In genomic region chr6:30683137-30683979, GRCh38 we compare ENCODE assay signal across 8 cellular contexts. TPM values are rescaled to one million over a fixed set of nuclear protein-coding genes. Genes with fewer than 3 reads are reported as not detected.
DNase-seq lines count a peak whose midpoint lies in the region; ATAC-seq and TF ChIP-seq lines count a peak whose summit lies in the region.

No MANE protein-coding gene starts in this region.

- H2AFZ ChIP-seq in mesenchymal stem cell (ENCODE audit: low read depth, low read length): no peak overlapping the region

- no peaks in the 10 kb centered on the region for H3K27me3 ChIP-seq in cardiac muscle cell
- no peaks in the 10 kb centered on the region for H3K27me3 ChIP-seq in body of pancreas
- no peaks in the 10 kb centered on the region for H3K27me3 ChIP-seq in mesenchymal stem cell (ENCODE audit: control insufficient read depth in 1 of 2, insufficient read depth in 1 of 2, low read length in 2 of 2)
- H3K27me3 ChIP-seq in upper lobe of right lung: no peaks in the 10 kb centered on the region

- H2BK120ac ChIP-seq in mesenchymal stem cell (ENCODE audit: low read depth, low read length): peak overlapping the region; percentile 27

- H3K36me3 ChIP-seq in cardiac muscle cell: peaks cover 5% of the 10 kb centered on the region
- no peaks in the 10 kb centered on the region for H3K36me3 ChIP-seq in body of pancreas (replicated peaks in 1 of 2; ENCODE audit: insufficient read depth in 1 of 2, low read depth in 2 of 2)
- H3K36me3 ChIP-seq in mesenchymal stem cell (ENCODE audit: control insufficient read depth in 1 of 2, insufficient read depth in 2 of 2, low read depth in 1 of 2, low read length in 2 of 2): peaks cover 33 to 37% of the 10 kb centered on the region in 2 experiments
- H3K36me3 ChIP-seq in upper lobe of right lung: peaks cover 20% of the 10 kb centered on the region

- H3K9me3 ChIP-seq in cardiac muscle cell (ENCODE audit: low read depth) (no peaks in the 10 kb centered on the region), body of pancreas (no peaks in the 10 kb centered on the region), mesenchymal stem cell (ENCODE audit: control insufficient read depth, low read length) (no peaks in the 10 kb centered on the region), upper lobe of right lung (no peaks in the 10 kb centered on the region)

- peak overlapping the region in 1 of 2 experiments; percentile 15 for H3K23ac ChIP-seq in mesenchymal stem cell (ENCODE audit: low read length in 2 of 2)

- peak overlapping the region; percentile 95 for H3K9ac ChIP-seq in mesenchymal stem cell (ENCODE audit: low read length)

- H3K18ac ChIP-seq in mesenchymal stem cell (ENCODE audit: low read depth in 1 of 2, low read length in 2 of 2): peak overlapping the region; percentile 4 to 84

- H3K4me3 ChIP-seq in cardiac muscle cell (peak overlapping the region; percentile 2), body of pancreas (peak overlapping the region in 1 of 2 donors; percentile 17), mesenchymal stem cell (ENCODE audit: insufficient read depth in 1 of 2, low read depth in 1 of 2, low read length in 2 of 2) (peak overlapping the region; percentile 70 to 93), upper lobe of right lung (peak overlapping the region; percentile 78)

- peak overlapping the region in 1 of 2 experiments; percentile 56 for H2BK12ac ChIP-seq in mesenchymal stem cell (ENCODE audit: low read length in 2 of 2)

- intact Hi-C loops in left ventricle myocardium superior (cut with micrococcal nuclease): no loop called here
- intact Hi-C loops in body of pancreas (cut with DNase I): loop anchor here (5.0 kb wide), 1 partner anchor 44 kb away; no protein-coding TSS in a partner anchor
- intact Hi-C loops in upper lobe of right lung (cut with DNase I): loop anchor here (5.0 kb wide), 1 partner anchor 209 kb away; no protein-coding TSS in a partner anchor

- peak overlapping the region; percentile 90 for H2BK5ac ChIP-seq in mesenchymal stem cell (ENCODE audit: low read depth, low read length, poor library complexity, severe bottlenecking)

- DNase-seq in cardiac muscle cell (ENCODE audit: low read depth in 1 of 2, low spot score in 1 of 2) (no peak), left ventricle myocardium superior (no peak), body of pancreas (no peak), mesenchymal stem cell (peak; percentile 38), upper lobe of right lung (no peak), DMS114 treated with DMSO at 0.1 percent for 48 hours (lab: John Stamatoyannopoulos, UW; ENCODE audit: unreplicated experiment) (no peak), GOT3 (lab: John Stamatoyannopoulos, UW) (no peak)

- H3K4me1 ChIP-seq in cardiac muscle cell (ENCODE audit: low read depth) (peaks cover 52% of the 10 kb centered on the region), body of pancreas (peaks cover 68% of the 10 kb centered on the region), mesenchymal stem cell (ENCODE audit: control insufficient read depth, insufficient read depth, low read depth, low read length) (peaks cover 28% of the 10 kb centered on the region), upper lobe of right lung (peaks cover 55% of the 10 kb centered on the region)

- peak overlapping the region; percentile 80 for H2AK5ac ChIP-seq in mesenchymal stem cell (ENCODE audit: low read length, severe bottlenecking)

- TF ChIP-seq CTCF in cardiac muscle cell (IDR thresholded peaks at IDR 0.05; ENCODE audit: low read depth, low read length) (no peak), body of pancreas (IDR thresholded peaks at IDR 0.05) (no peak), upper lobe of right lung (IDR thresholded peaks at IDR 0.05) (no peak)

- TF ChIP-seq POLR2A in body of pancreas (IDR thresholded peaks at IDR 0.05): no peak

- WGBS in body of pancreas, 2 donors: 39% methylated on average over 6 to 7 of the region's 7 CpGs
- 9% methylated on average over 6 of the region's 7 CpGs for WGBS in mesenchymal stem cell

- H3K4me2 ChIP-seq in mesenchymal stem cell (ENCODE audit: low read length, poor library complexity, severe bottlenecking): peak overlapping the region; percentile 91

- H4K91ac ChIP-seq in mesenchymal stem cell (ENCODE audit: low read length): no peak overlapping the region

- H4K8ac ChIP-seq in mesenchymal stem cell (ENCODE audit: low read length): no peak overlapping the region

- H3K27ac ChIP-seq in cardiac muscle cell: peak overlapping the region; percentile 88
- H3K27ac ChIP-seq in body of pancreas: peak overlapping the region; percentile 9 to 98 (median 80)
- H3K27ac ChIP-seq in mesenchymal stem cell (ENCODE audit: low read length, poor library complexity, severe bottlenecking): peak overlapping the region; percentile 98
- peak overlapping the region; percentile 92 for H3K27ac ChIP-seq in upper lobe of right lung

- peak overlapping the region; percentile 30 for H2BK15ac ChIP-seq in mesenchymal stem cell (ENCODE audit: low read depth, poor library complexity, severe bottlenecking)

- peak overlapping the region; percentile 62 to 78 for H3K14ac ChIP-seq in mesenchymal stem cell (ENCODE audit: low read length in 2 of 2)

- no peaks in the 10 kb centered on the region for H3K79me1 ChIP-seq in mesenchymal stem cell (replicated peaks; ENCODE audit: low read length, poor library complexity, severe bottlenecking)

- H3K4ac ChIP-seq in mesenchymal stem cell (ENCODE audit: low read depth in 1 of 2, low read length in 2 of 2): peak overlapping the region in 1 of 2 experiments; percentile 91

- ATAC-seq in left ventricle myocardium superior (no peak), body of pancreas (no peak), upper lobe of right lung (no peak), GM19351 (IDR thresholded peaks at IDR 0.05; ENCODE audit: unreplicated experiment) (no peak)

RNA-seq across cellular contexts. Expression of gene PPP1R18, which starts 3.1 kb away (rescaled TPM):
- total RNA-seq in cardiac muscle cell: 25.7 and 43.5 TPM in 2 replicates
- 9.9 and 13.0 TPM in 2 replicates for polyA plus RNA-seq in cardiac muscle cell
- 15.0 TPM for total RNA-seq in left ventricle myocardium superior
- total RNA-seq in body of pancreas: 10 to 100 TPM; 14.5 to 20.0 TPM
- polyA plus RNA-seq in mesenchymal stem cell (2013, experiment 1 of 2): 156 TPM
- polyA plus RNA-seq in mesenchymal stem cell (2013, experiment 2 of 2): 153 TPM
- 72.8 TPM for total RNA-seq in upper lobe of right lung

RNA-seq across cellular contexts. Expression of gene NRM, which starts 7.4 kb away (rescaled TPM):
- total RNA-seq in cardiac muscle cell: 13.7 and 17.2 TPM in 2 replicates
- polyA plus RNA-seq in cardiac muscle cell: 29.1 and 33.8 TPM in 2 replicates
- total RNA-seq in left ventricle myocardium superior: 4.6 TPM
- 1 to 10 TPM; 2.6 to 5.2 TPM for total RNA-seq in body of pancreas
- 35.3 TPM for polyA plus RNA-seq in mesenchymal stem cell (2013, experiment 1 of 2)
- 36.1 TPM for polyA plus RNA-seq in mesenchymal stem cell (2013, experiment 2 of 2)
- 9.5 TPM for total RNA-seq in upper lobe of right lung

RNA-seq across cellular contexts. Expression of gene DHX16, which starts 10.6 kb away (rescaled TPM):
- total RNA-seq in cardiac muscle cell (36.7 and 38.1 TPM in 2 replicates), left ventricle myocardium superior (20.2 TPM), body of pancreas (10 to 100 TPM; 12.2 to 24.4 TPM), upper lobe of right lung (27.4 TPM)
- 27.8 and 36.2 TPM in 2 replicates for polyA plus RNA-seq in cardiac muscle cell
- 18.7 TPM for polyA plus RNA-seq in mesenchymal stem cell (2013, experiment 1 of 2)
- polyA plus RNA-seq in mesenchymal stem cell (2013, experiment 2 of 2): 18.8 TPM

RNA-seq across cellular contexts. Expression of gene MDC1, which starts 33.7 kb away (rescaled TPM):
- total RNA-seq in cardiac muscle cell (14.3 and 21.9 TPM in 2 replicates), left ventricle myocardium superior (13.2 TPM), body of pancreas (10 to 100 TPM; 11.4 to 18.1 TPM), upper lobe of right lung (32.8 TPM)
- polyA plus RNA-seq in cardiac muscle cell: 30.0 and 44.1 TPM in 2 replicates
- polyA plus RNA-seq in mesenchymal stem cell (2013, experiment 1 of 2): 9.8 TPM
- polyA plus RNA-seq in mesenchymal stem cell (2013, experiment 2 of 2): 8.6 TPM

RNA-seq across cellular contexts. Expression of gene C6orf136, which starts 36.4 kb away (rescaled TPM):
- total RNA-seq in cardiac muscle cell (27.5 and 28.5 TPM in 2 replicates), left ventricle myocardium superior (54.9 TPM), body of pancreas (10 to 100 TPM in 1 of 2 donors, 1 to 10 TPM in 1; 7.3 to 28.3 TPM), upper lobe of right lung (22.8 TPM)
- 31.7 and 40.1 TPM in 2 replicates for polyA plus RNA-seq in cardiac muscle cell
- polyA plus RNA-seq in mesenchymal stem cell (2013, experiment 1 of 2): 13.6 TPM
- 14.4 TPM for polyA plus RNA-seq in mesenchymal stem cell (2013, experiment 2 of 2)
